In the genomic region with DNA sequence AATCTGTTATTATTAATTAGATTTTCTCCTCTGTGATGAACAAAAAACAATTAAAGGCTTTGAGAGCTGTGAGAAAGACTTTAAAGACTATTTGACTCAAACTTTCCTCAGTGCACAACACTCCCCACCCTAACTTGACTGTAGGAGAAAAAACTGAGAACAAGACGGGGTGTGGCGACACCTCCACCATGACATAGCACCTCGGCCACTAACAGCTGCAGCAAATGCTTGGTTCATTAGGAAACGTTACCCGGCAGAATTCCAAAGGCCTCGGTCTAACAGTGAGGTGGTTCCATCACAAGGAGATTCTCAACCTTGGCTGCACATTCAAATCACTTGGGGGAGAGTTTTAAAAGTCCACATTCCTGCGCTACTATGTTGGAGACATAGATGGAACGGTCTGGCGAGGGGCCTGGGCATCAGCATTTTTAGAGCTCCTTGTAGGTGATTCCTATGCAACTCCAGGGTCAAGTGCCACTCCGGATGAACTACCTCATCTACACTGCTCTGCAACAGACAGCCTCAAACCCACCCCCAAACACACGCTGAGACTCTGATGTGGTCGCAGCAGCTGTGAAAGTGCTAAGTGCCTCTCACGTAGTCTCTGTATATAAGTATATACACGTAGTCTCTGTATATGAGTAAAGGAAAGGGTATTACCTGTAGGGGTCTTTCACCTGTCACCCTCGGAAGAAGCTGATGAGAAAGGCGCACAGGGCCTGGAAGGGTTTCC, we compare ENCODE assay signal across 1 cellular context.
TF ChIP-seq lines count a peak whose summit lies in the region.

No MANE protein-coding gene starts in this region.

TF ChIP-seq in WTC11, 78 proteins besides CTCF, POLR2A, EP300 and RAD21 (continued from another document):
- TF ChIP-seq NFE2L1 (CRISPR knock-in tag; IDR thresholded peaks at IDR 0.05) (no peak), ZNF281 (CRISPR knock-in tag; IDR thresholded peaks at IDR 0.05) (no peak)
